9 cellular contexts compared by ENCODE assay signal in the genomic region with DNA sequence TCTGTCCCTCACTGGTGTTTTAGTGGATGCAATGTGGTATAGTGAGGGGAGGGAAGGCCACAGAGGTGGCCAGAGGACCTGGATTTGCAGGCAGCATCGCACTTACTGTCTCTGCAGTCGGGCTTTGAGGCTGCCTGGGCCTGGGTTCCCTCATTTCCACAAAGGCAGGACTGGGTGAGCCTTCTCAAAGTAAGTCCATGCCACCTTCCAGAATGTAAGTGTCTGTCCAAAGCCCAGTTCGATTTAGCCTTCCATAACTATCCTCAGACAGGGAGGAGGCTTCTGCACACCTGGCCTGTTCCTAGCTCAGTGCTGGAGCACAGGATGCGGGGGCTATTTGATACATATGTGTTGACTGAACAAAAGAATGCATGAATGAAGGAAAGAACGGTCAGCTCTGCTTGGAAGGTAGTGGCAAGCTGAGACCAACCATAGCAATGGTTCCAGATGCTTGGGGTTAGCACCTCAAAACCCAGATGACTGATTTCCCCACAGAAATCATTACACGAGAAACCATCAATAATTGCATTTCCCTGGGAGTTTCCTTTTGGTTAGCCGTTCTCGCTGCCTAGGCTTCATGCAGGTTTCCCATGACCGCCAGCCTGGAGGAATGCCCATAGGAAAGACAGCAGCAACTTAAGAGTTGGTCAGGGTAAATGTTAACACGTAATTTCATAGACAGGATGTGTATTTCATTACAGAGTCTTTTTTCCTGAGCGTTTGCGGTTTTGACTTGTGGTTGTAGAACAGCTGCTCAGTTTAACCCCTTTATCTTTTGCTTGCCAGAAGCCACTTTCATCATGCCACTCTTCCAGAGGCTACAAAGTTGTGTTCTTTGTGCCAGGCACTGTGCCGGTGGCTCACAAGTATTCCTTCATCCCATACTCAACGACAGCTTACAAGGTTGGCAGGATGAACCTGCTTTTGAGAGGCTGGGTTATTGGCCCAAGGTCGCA. TPM values are rescaled to one million over a fixed set of nuclear protein-coding genes. Genes with fewer than 3 reads are reported as not detected.
DNase-seq lines count a peak whose midpoint lies in the region; ATAC-seq and TF ChIP-seq lines count a peak whose summit lies in the region.
"Had no signal": no experiment of that assay in that cellular context is flagged by ENCODE, and none has a peak within 500 bp of the region (broad histone marks: within the 10 kb centered on the region; RNA-seq: fewer than 3 reads in every experiment).

No MANE protein-coding gene starts in this region.

- no peak for ATAC-seq in left cardiac atrium

- DNase-seq in stimulated activated CD4-positive, alpha-beta T cell treated with anti-CD3 and anti-CD28 coated beads, Interleukin-1b, Interleukin-23, amount 100 ng/mL, for 48 hours = peak; percentile 27
- no peak for DNase-seq in stimulated activated CD4-positive, alpha-beta T cell treated with anti-CD3 and anti-CD28 coated beads, Interleukin-12 subunit alpha, Interleukin-12 subunit beta, amount 100 ng/mL, for 4 hours
- DNase-seq in MV-4-11 (lab: John Stamatoyannopoulos, UW) (peak; percentile 89), neural crest cell (ENCODE audit: low read depth, low spot score) (no peak), nucleus accumbens (lab: John Stamatoyannopoulos, UW) (no peak), DMS153 (lab: John Stamatoyannopoulos, UW) (no peak), left cardiac atrium (no peak)
- peak; percentile 15 for DNase-seq in activated effector memory CD4-positive, alpha-beta T cell treated with Interleukin-2 at 50 U/mL for 16 hours

- TF ChIP-seq CTCF in neural crest cell (conservative IDR thresholded peaks at IDR 0.05) = no peak

- H3K27ac Mint-ChIP-seq in neural crest cell (ENCODE audit: unreplicated experiment) = no peak overlapping the region

- peak overlapping the region; percentile 83 for H3K4me3 Mint-ChIP-seq in neural crest cell

- peaks cover 9% of the 10 kb centered on the region for H3K4me1 Mint-ChIP-seq in neural crest cell

- intact Hi-C loops in left cardiac atrium (cut with DNase I) = loop anchor here (10.0 kb wide), 2 partner anchors 77 to 87 kb away; no protein-coding TSS in a partner anchor

- H3K36me3 Mint-ChIP-seq in neural crest cell (ENCODE audit: low read depth) = no peaks in the 10 kb centered on the region

- H3K27me3 Mint-ChIP-seq in neural crest cell (ENCODE audit: low read depth) = peaks cover 41% of the 10 kb centered on the region

- H3K9me3 Mint-ChIP-seq in neural crest cell = no peaks in the 10 kb centered on the region

RNA-seq across cellular contexts. Expression of gene IL17RA, which starts 2.7 kb away (rescaled TPM):
- 7.1 and 8.0 TPM in 2 replicates for total RNA-seq in neural crest cell
- total RNA-seq in left cardiac atrium = 10 to 100 TPM; 11.6 to 15.4 TPM

RNA-seq across cellular contexts. Expression of gene TMEM121B, which starts 33.7 kb away (rescaled TPM):
- 12.2 and 12.6 TPM in 2 replicates for total RNA-seq in neural crest cell
- under 1 TPM; 0.80 to 0.97 TPM for total RNA-seq in left cardiac atrium
- total RNA-seq: bronchial epithelial cell had no signal

Comparison
In these comparisons a context has a peak if more than half of its experiments do, and no peak if none do; other contexts are left out.
1. DNase-seq: peak in stimulated activated CD4-positive, alpha-beta T cell treated with anti-CD3 and anti-CD28 coated beads, Interleukin-1b, Interleukin-23, amount 100 ng/mL, for 48 hours (single experiment), MV-4-11 (single experiment) and activated effector memory CD4-positive, alpha-beta T cell treated with Interleukin-2 at 50 U/mL for 16 hours (single experiment); none in stimulated activated CD4-positive, alpha-beta T cell treated with anti-CD3 and anti-CD28 coated beads, Interleukin-12 subunit alpha, Interleukin-12 subunit beta, amount 100 ng/mL, for 4 hours (single experiment), neural crest cell (single experiment), nucleus accumbens (0 of 56), DMS153 (single experiment) and left cardiac atrium (single experiment).